Comparison of ENCODE assay signal across 8 cellular contexts in the genomic region with DNA sequence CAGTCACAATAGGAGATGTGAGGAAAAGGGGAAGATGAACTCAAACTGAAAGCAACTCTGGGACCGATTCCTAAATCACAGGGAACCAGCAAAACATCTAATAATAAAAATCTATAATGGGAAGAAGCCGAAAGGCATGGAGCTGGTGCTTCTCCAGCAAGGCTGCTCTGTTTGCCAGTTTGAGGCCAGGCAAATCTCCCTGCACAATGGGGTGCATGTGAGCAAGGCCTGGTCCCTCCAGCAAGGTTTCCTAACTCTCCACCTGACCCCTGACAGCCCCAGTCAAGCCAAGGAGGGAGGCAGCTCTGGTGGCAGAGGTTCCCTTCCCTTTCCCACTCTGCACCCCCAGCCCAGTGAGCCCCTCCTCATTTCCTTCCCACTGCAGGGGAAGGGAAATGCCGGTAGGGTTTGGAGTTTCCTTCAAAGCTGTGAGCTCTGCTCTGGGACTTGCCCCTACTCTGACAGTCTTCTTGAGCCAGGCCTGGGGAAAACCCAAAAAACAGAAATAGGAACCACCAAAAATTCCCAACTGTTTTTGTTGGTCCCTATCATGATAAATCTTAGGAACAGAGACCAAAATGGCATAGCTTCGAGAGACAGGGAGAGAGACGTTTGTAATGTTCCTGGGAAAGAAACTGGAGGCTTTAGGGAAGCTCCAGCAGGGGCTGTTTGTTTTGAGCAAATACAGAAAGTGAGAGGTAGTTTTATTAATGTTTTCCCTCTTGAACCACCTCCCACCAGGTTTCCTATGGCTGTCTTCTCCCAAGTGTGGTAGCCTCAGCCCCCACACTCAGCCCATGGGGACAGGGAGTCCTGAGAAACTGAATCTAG. TPM values are rescaled to one million over a fixed set of nuclear protein-coding genes. Genes with fewer than 3 reads are reported as not detected.
DNase-seq lines count a peak whose midpoint lies in the region; ATAC-seq and TF ChIP-seq lines count a peak whose summit lies in the region.

No MANE protein-coding gene starts in this region.

- H2AFZ ChIP-seq in ACC112 (ENCODE audit: low read length, unreplicated experiment) (no peak overlapping the region), IMR-90 (replicated peaks; ENCODE audit: low read length, poor library complexity) (peak overlapping the region; percentile 78)

- intact Hi-C loops in IMR-90 (cut with micrococcal nuclease) (loop anchor here (1.0 kb wide), 1 partner anchor 35 kb away; a partner anchor contains a TSS), colonic mucosa (cut with DNase I) (no loop called here)

- H2BK15ac ChIP-seq in IMR-90 (ENCODE audit: low read depth, low read length): 0 out of 3 replicates have a peak overlapping the region, but pooled peaks have one; percentile 86

- peaks cover 60 to 95% (median 93%) of the 10 kb centered on the region in 4 donors for H3K4me1 Mint-ChIP-seq in naive thymus-derived CD8-positive, alpha-beta T cell

- peak overlapping the region; percentile 31 for H3K4me2 ChIP-seq in IMR-90 (ENCODE audit: low read depth, low read length)

- H3K56ac ChIP-seq in IMR-90 (ENCODE audit: extremely low read depth, insufficient read depth, low read length): no peak overlapping the region

- WGBS in IMR-90 (ENCODE audit: extremely low coverage in 2 of 2, insufficient read length in 1 of 2), 2 experiments: no CpG with 5 or more reads among the region's 5 CpGs

- TF ChIP-seq POLR2A in IMR-90 (IDR thresholded peaks at IDR 0.05; ENCODE audit: low read depth, low read length): no peak

- peak overlapping the region; percentile 94 for H3K4ac ChIP-seq in IMR-90 (ENCODE audit: low read depth, low read length)

- peak overlapping the region; percentile 28 to 87; a peak in 3 of 4 replicates for H4K8ac ChIP-seq in IMR-90 (ENCODE audit: low read depth in 2 of 2, low read length in 2 of 2)

- peak overlapping the region; percentile 70 for H2BK20ac ChIP-seq in IMR-90 (ENCODE audit: low read depth, low read length)

- no TSS peak for BruUV-seq in IMR-90 (replicated peaks; lab: Mats Ljungman, UMichigan)

- peak overlapping the region; percentile 92 to 99 (median 98) for H3K27ac Mint-ChIP-seq in naive thymus-derived CD8-positive, alpha-beta T cell

- H4K5ac ChIP-seq in IMR-90 (ENCODE audit: low read depth, low read length): peak overlapping the region; percentile 30

- H3K79me1 ChIP-seq in IMR-90 (ENCODE audit: low read depth in 1 of 2, low read length in 2 of 2): peaks cover 38 to 92% of the 10 kb centered on the region in 2 experiments

- CTCF ChIA-PET in IMR-90 (lab: Yijun Ruan, JAX): interaction anchor here (0.5 to 1.7 kb wide), 3 partner anchors 31 to 196 kb away, joined by 3 to 13 read pairs (median 4); no protein-coding TSS in a partner anchor

- H3K27me3 Mint-ChIP-seq in naive thymus-derived CD8-positive, alpha-beta T cell: no peaks in the 10 kb centered on the region

- H3K27me3 ChIP-seq in ACC112 (ENCODE audit: insufficient read depth, low read length) (no peaks in the 10 kb centered on the region), IMR-90 (ENCODE audit: control insufficient read depth, insufficient read depth, low read length) (no peaks in the 10 kb centered on the region), colonic mucosa (no peaks in the 10 kb centered on the region)

- no peak for TF ChIP-seq CTCF in IMR-90 (conservative IDR thresholded peaks at IDR 0.05; ENCODE audit: low read depth, low read length)
- no peak for TF ChIP-seq CTCF in colonic mucosa (IDR thresholded peaks at IDR 0.05)
- no peak for TF ChIP-seq CTCF in omental fat pad (IDR thresholded peaks at IDR 0.05)

- peaks cover 64% of the 10 kb centered on the region for H3K79me2 ChIP-seq in ACC112 (ENCODE audit: control insufficient read depth, insufficient read depth, low read length, unreplicated experiment)

- H3K27ac ChIP-seq in ACC112 (ENCODE audit: low read depth, low read length) (peak overlapping the region; percentile 89), IMR-90 (ENCODE audit: insufficient read depth, low read length) (peak overlapping the region; percentile 61), colonic mucosa (peak overlapping the region; percentile 89)

- H3K4me3 Mint-ChIP-seq in naive thymus-derived CD8-positive, alpha-beta T cell: peak overlapping the region in 8 of 10 donors; percentile 67 to 87 (median 76)

- H3K18ac ChIP-seq in IMR-90 (ENCODE audit: low read depth, low read length): peak overlapping the region; percentile 14; the same call in 1 of the 2 replicates

- H3K4me3 ChIP-seq in ACC112 (ENCODE audit: low read depth, low read length) (no peak overlapping the region), IMR-90 (ENCODE audit: insufficient read depth, low read depth, low read length) (no peak overlapping the region), colonic mucosa (no peak overlapping the region)

- no peaks in the 10 kb centered on the region for H3K36me3 ChIP-seq in ACC112 (ENCODE audit: insufficient read depth, low read length)
- no peaks in the 10 kb centered on the region for H3K36me3 ChIP-seq in IMR-90 (ENCODE audit: control insufficient read depth, insufficient read depth, low read length)
- no peaks in the 10 kb centered on the region for H3K36me3 ChIP-seq in colonic mucosa

- dilution Hi-C loops in IMR-90 (cut with HindIII; ENCODE audit: low sequenced_read_pairs, unreplicated experiment): no loop called here

- TF ChIP-seq RAD21 in IMR-90 (IDR thresholded peaks at IDR 0.05; ENCODE audit: low read length): no peak

- peak overlapping the region; percentile 85 for H3K23ac ChIP-seq in IMR-90 (ENCODE audit: low read depth, low read length)

- H3K4me1 ChIP-seq in ACC112 (ENCODE audit: control insufficient read depth, insufficient read depth, low read length, unreplicated experiment) (peaks cover 34% of the 10 kb centered on the region), IMR-90 (ENCODE audit: control insufficient read depth, insufficient read depth, low read length) (peaks cover 37% of the 10 kb centered on the region), colonic mucosa (peaks cover 23% of the 10 kb centered on the region)

- H3K36me3 Mint-ChIP-seq in naive thymus-derived CD8-positive, alpha-beta T cell: peaks cover 0 to 3% (median 0%) of the 10 kb centered on the region in 3 donors

- H4K20me1 ChIP-seq in IMR-90 (ENCODE audit: insufficient read depth, low read length): no peaks in the 10 kb centered on the region

- POLR2A ChIA-PET in IMR-90 (lab: Charles Lee; ENCODE audit: unreplicated experiment): interaction anchor here (0.5 kb wide), 1 partner anchor 49 kb away, joined by 3 read pairs; no protein-coding TSS in a partner anchor
- POLR2A ChIA-PET in naive thymus-derived CD8-positive, alpha-beta T cell (lab: Charles Lee): interaction anchor here (1.2 to 9.7 kb wide), 10 partner anchors 7 to 32 kb away, joined by 3 to 81 read pairs (median 4); a partner anchor contains a TSS

- peak overlapping the region; percentile 88 for H2BK120ac ChIP-seq in IMR-90 (ENCODE audit: low read depth, low read length)

- peak overlapping the region; percentile 67 for H2AK9ac ChIP-seq in IMR-90 (replicated peaks; ENCODE audit: low read depth, low read length, poor library complexity)

- ATAC-seq in IMR-90 (ENCODE audit: low read depth): no peak
- ATAC-seq in naive thymus-derived CD8-positive, alpha-beta T cell: no peak
- ATAC-seq in omental fat pad (ENCODE audit: low FRiP score): no peak
- no peak for ATAC-seq in HG03175 (IDR thresholded peaks at IDR 0.05; ENCODE audit: unreplicated experiment)

- H2AK5ac ChIP-seq in IMR-90 (ENCODE audit: low read depth, low read length): peak overlapping the region; percentile 91

- peak overlapping the region; percentile 86 for H4K91ac ChIP-seq in IMR-90 (ENCODE audit: insufficient read depth, low read depth, low read length)

- peak overlapping the region; percentile 17; the same call in 1 of the 2 replicates for H3K9ac ChIP-seq in IMR-90 (ENCODE audit: low read depth, low read length)
- peak overlapping the region; percentile 6 to 56 for H3K9ac ChIP-seq in colonic mucosa (ENCODE audit: low read depth in 2 of 2, low read length in 2 of 2)

- H3K14ac ChIP-seq in IMR-90 (replicated peaks; ENCODE audit: low read depth, low read length): peak overlapping the region; percentile 94

- H3K9me1 ChIP-seq in IMR-90 (ENCODE audit: insufficient read depth, low read length): peaks cover 35% of the 10 kb centered on the region

- H3K9me3 ChIP-seq in IMR-90 (ENCODE audit: control insufficient read depth, insufficient read depth, low read length): no peaks in the 10 kb centered on the region
- no peaks in the 10 kb centered on the region for H3K9me3 ChIP-seq in colonic mucosa

- no peaks in the 10 kb centered on the region for H3K9me3 Mint-ChIP-seq in naive thymus-derived CD8-positive, alpha-beta T cell

- peak overlapping the region; percentile 80 for H2BK5ac ChIP-seq in IMR-90 (ENCODE audit: low read depth, low read length, poor library complexity, severe bottlenecking)

- in situ Hi-C loops in IMR-90 (cut with MboI; ENCODE audit: low sequenced_read_pairs): no loop called here

- no peak for DNase-seq in IMR-90
- DNase-seq in colonic mucosa: no peak
- no peak for DNase-seq in naive thymus-derived CD8-positive, alpha-beta T cell
- DNase-seq in omental fat pad (ENCODE audit: low spot score): no peak
- no peak for DNase-seq in NCI-H345 (lab: John Stamatoyannopoulos, UW)
- DNase-seq in activated gamma-delta T cell treated with Interleukin-2 at 50 U/mL for 16 hours: no peak

TF ChIP-seq in IMR-90, 13 proteins besides CTCF, POLR2A, EP300 and RAD21:
- no peak for TF ChIP-seq MXI1 (IDR thresholded peaks at IDR 0.05; ENCODE audit: borderline replicate concordance, low read depth, low read length)

RNA-seq across cellular contexts. Expression of a gene that starts 34.6 kb away (rescaled TPM):
- total RNA-seq in IMR-90 (2012; rRNA removed) (34.4 and 36.4 TPM in 2 replicates), colonic mucosa (1 to 10 TPM; 3.0 to 5.0 TPM), omental fat pad (10 to 100 TPM in 3 of 4 donors, 1 to 10 TPM in 1; 5.7 to 28.8 (median 22.1) TPM)
- polyA plus RNA-seq in IMR-90 (2012; rRNA removed): 13.2 and 16.3 TPM in 2 replicates
- polyA plus RNA-seq in IMR-90 (2012; cell fraction: cytosol; rRNA removed): 7.6 TPM in 2 replicates
- 23.2 and 32.5 TPM in 2 replicates for polyA plus RNA-seq in IMR-90 (2012; cell fraction: nucleus; rRNA removed; ENCODE audit: low replicate concordance)
- 10 to 100 TPM; 34.4 to 36.5 TPM for total RNA-seq in naive thymus-derived CD8-positive, alpha-beta T cell
- polyA plus RNA-seq in naive thymus-derived CD8-positive, alpha-beta T cell: 10 to 100 TPM in 1 of 3 donors, 1 to 10 TPM in 2; 7.6 to 12.1 (median 8.4) TPM

RNA-seq across cellular contexts. Expression of a gene that starts 49.2 kb away (rescaled TPM):
- total RNA-seq in IMR-90 (2012; rRNA removed) (3.9 and 5.0 TPM in 2 replicates), colonic mucosa (10 to 100 TPM in 1 of 2 donors, 1 to 10 TPM in 1; 8.5 to 14.1 TPM), omental fat pad (10 to 100 TPM in 1 of 4 donors, 1 to 10 TPM in 3; 7.0 to 19.4 (median 9.4) TPM)
- polyA plus RNA-seq in IMR-90 (2012; rRNA removed): 11.0 and 11.8 TPM in 2 replicates
- polyA plus RNA-seq in IMR-90 (2012; cell fraction: cytosol; rRNA removed): 5.9 and 7.5 TPM in 2 replicates
- 81.2 and 98.0 TPM in 2 replicates for polyA plus RNA-seq in IMR-90 (2012; cell fraction: nucleus; rRNA removed; ENCODE audit: low replicate concordance)
- 10 to 100 TPM; 13.6 to 16.7 TPM for total RNA-seq in naive thymus-derived CD8-positive, alpha-beta T cell
- 1 to 10 TPM; 1.5 to 4.0 (median 2.3) TPM for polyA plus RNA-seq in naive thymus-derived CD8-positive, alpha-beta T cell
